ENCODE assay signal across 11 cellular contexts in genomic region chr5:178238711-178239592, GRCh38. TPM values are rescaled to one million over a fixed set of nuclear protein-coding genes. Genes with fewer than 3 reads are reported as not detected.
DNase-seq lines count a peak whose midpoint lies in the region; ATAC-seq, FAIRE-seq and TF ChIP-seq lines count a peak whose summit lies in the region.
"Had no signal": no experiment of that assay in that cellular context is flagged by ENCODE, and none has a peak within 500 bp of the region (broad histone marks: within the 10 kb centered on the region; RNA-seq: fewer than 3 reads in every experiment).

No MANE protein-coding gene starts in this region.

- H3K79me2 ChIP-seq in H1 (ENCODE audit: control insufficient read depth in 1 of 2, insufficient read depth in 2 of 2, low read length in 2 of 2) = no peaks in the 10 kb centered on the region

- no peaks in the 10 kb centered on the region; the same call in 1 of the 2 replicates for H3K79me1 ChIP-seq in H1 (ENCODE audit: low read depth, low read length)

- H3K36me3 ChIP-seq in Peyer's patch = no peaks in the 10 kb centered on the region
- no peaks in the 10 kb centered on the region for H3K36me3 ChIP-seq in H1 (ENCODE audit: control insufficient read depth in 2 of 4, insufficient read depth in 4 of 4, low read length in 3 of 4)
- H3K36me3 ChIP-seq in small intestine (ENCODE audit: control insufficient read depth in 2 of 2, insufficient read depth in 2 of 2, low read length in 2 of 2) = no peaks in the 10 kb centered on the region

- H4K5ac ChIP-seq in H1 (ENCODE audit: insufficient read length, low read depth, low read length) = peak overlapping the region; percentile 10

- H3K9me3 ChIP-seq in Peyer's patch (no peaks in the 10 kb centered on the region), H1 (ENCODE audit: insufficient read depth in 2 of 2, low read depth in 1 of 2, low read length in 1 of 2) (no peaks in the 10 kb centered on the region), small intestine (ENCODE audit: control insufficient read depth, low read depth) (no peaks in the 10 kb centered on the region)

- no peak for TF ChIP-seq RAD21 in H1 (IDR thresholded peaks at IDR 0.05 in 1 of 2, conservative IDR thresholded peaks at IDR 0.05 in 1 of 2; ENCODE audit: low read depth in 2 of 2, low read length in 2 of 2)

- H3K56ac ChIP-seq in H1 (replicated peaks; ENCODE audit: insufficient read length, low read depth, low read length) = no peak overlapping the region

- H2BK15ac ChIP-seq in H1 (ENCODE audit: low read length) = no peak overlapping the region

- peak; percentile 47 for ATAC-seq in activated CD4-positive, alpha-beta T cell treated with anti-CD3 and anti-CD28 coated beads for 36 hours

- H3K4me3 Mint-ChIP-seq in activated CD4-positive, alpha-beta T cell treated with anti-CD3 and anti-CD28 coated beads for 36 hours = no peak overlapping the region

- H3K27me3 ChIP-seq in Peyer's patch (no peaks in the 10 kb centered on the region), H1 (replicated peaks in 1 of 4; ENCODE audit: control insufficient read depth in 3 of 4, extremely low read depth in 1 of 4, insufficient read depth in 3 of 4, low read length in 3 of 4) (no peaks in the 10 kb centered on the region), small intestine (ENCODE audit: control insufficient read depth in 2 of 2, insufficient read depth in 2 of 2, low read length in 2 of 2) (no peaks in the 10 kb centered on the region)

- H3K27ac Mint-ChIP-seq in activated CD4-positive, alpha-beta T cell treated with anti-CD3 and anti-CD28 coated beads for 36 hours = peak overlapping the region; percentile 90

- DNase-seq in activated CD4-positive, alpha-beta T cell treated with anti-CD3 and anti-CD28 coated beads for 36 hours = peak; percentile 48
- no peak for DNase-seq in activated CD4-positive, alpha-beta T cell treated with anti-CD3 and anti-CD28 coated beads, Interleukin-2, amount 50 U/mL, for 4 hours
- DNase-seq in Peyer's patch (peak in 1 of 3 donors; percentile 26), H1 (ENCODE audit: low read depth in 1 of 2, low spot score in 2 of 2) (no peak), small intestine (no peak), DMS 273 treated with DMSO at 0.1 percent for 48 hours (lab: John Stamatoyannopoulos, UW) (no peak), ACHN (no peak)
- DNase-seq in stimulated activated CD4-positive, alpha-beta T cell treated with anti-CD3 and anti-CD28 coated beads, Interleukin-15, amount 100 ng/mL, for 24 hours = no peak
- DNase-seq: SIG-M5 had no signal

- no peak overlapping the region for H2AK5ac ChIP-seq in H1 (ENCODE audit: low read depth, low read length)

- peaks cover 5 to 46% (median 26%) of the 10 kb centered on the region in 4 donors for H3K4me1 ChIP-seq in Peyer's patch
- peaks cover 0 to 6% (median 1%) of the 10 kb centered on the region in 4 experiments; a peak in 4 of 7 replicates for H3K4me1 ChIP-seq in H1 (replicated peaks in 1 of 4; ENCODE audit: control insufficient read depth in 3 of 4, insufficient read depth in 4 of 4, low read length in 3 of 4)
- H3K4me1 ChIP-seq in small intestine (ENCODE audit: control insufficient read depth in 2 of 2, insufficient read depth in 1 of 2, low read depth in 1 of 2, low read length in 1 of 2) = peaks cover 6 to 8% of the 10 kb centered on the region in 2 donors

- H3K27ac ChIP-seq in Peyer's patch (peak overlapping the region; percentile 59 to 73 (median 68)), H1 (ENCODE audit: low read depth, low read length) (no peak overlapping the region), small intestine (ENCODE audit: low read depth in 1 of 2, low read length in 1 of 2) (peak overlapping the region; percentile 83 to 90)

- no peaks in the 10 kb centered on the region for H3K27me3 Mint-ChIP-seq in activated CD4-positive, alpha-beta T cell treated with anti-CD3 and anti-CD28 coated beads for 36 hours

- peak overlapping the region; percentile 35; the same call in 1 of the 2 replicates for H4K8ac ChIP-seq in H1 (ENCODE audit: extremely low read depth, insufficient read depth, low read length)

- H3K23me2 ChIP-seq in H1 (ENCODE audit: low read depth, low read length) = peaks cover 2% of the 10 kb centered on the region; the same call in 1 of the 2 replicates

- no peak overlapping the region for H2BK20ac ChIP-seq in H1 (ENCODE audit: low read length)

- intact Hi-C loops in activated CD4-positive, alpha-beta T cell treated with anti-CD3 and anti-CD28 coated beads for 36 hours (cut with DNase I, micrococcal nuclease) = loop anchor here in 1 of 2 experiments (10.0 kb wide), 1 partner anchor 906 kb away; no protein-coding TSS in a partner anchor

- in situ Hi-C loops in ACHN (cut with HindIII; ENCODE audit: low pct_ligation_motif_present, low pct_unique_long_range_greater_than_20kb, low sequenced_read_pairs) = no loop called here

- no peak for FAIRE-seq in H1 (lab: Jason Lieb, UNC)
- no peak for FAIRE-seq in small intestine (lab: Jason Lieb, UNC)

- no peak overlapping the region; the same call in 1 of the 2 replicates for H2BK5ac ChIP-seq in H1 (ENCODE audit: low read depth, low read length)

- H3K4me3 ChIP-seq in Peyer's patch (no peak overlapping the region), H1 (ENCODE audit: extremely low read depth in 1 of 4, insufficient read depth in 2 of 4, low read depth in 3 of 4, low read length in 4 of 4) (no peak overlapping the region), small intestine (ENCODE audit: low read depth in 1 of 2, low read length in 2 of 2) (no peak overlapping the region)

- TF ChIP-seq CTCF in Peyer's patch (IDR thresholded peaks at IDR 0.05) (no peak), H1 (IDR thresholded peaks at IDR 0.05; ENCODE audit: control extremely low read depth in 1 of 3, insufficient read depth in 1 of 3, low read depth in 1 of 3, low read length in 3 of 3) (no peak)

- H3K14ac ChIP-seq in H1 (ENCODE audit: insufficient read length) = no peak overlapping the region

- H3K9ac ChIP-seq in H1 (replicated peaks in 1 of 4; ENCODE audit: extremely low read depth in 1 of 4, low read depth in 3 of 4, low read length in 3 of 4) = no peak overlapping the region

- 94% methylated on average over 13 of the region's 17 CpGs; no CpG with 5 or more reads in 1 of the 2 experiments for WGBS in H1 (ENCODE audit: extremely low coverage in 1 of 2, insufficient coverage in 1 of 2, insufficient read length in 1 of 2, insufficient replicate concordance in 2 of 2, low coverage in 1 of 2, low lambda C conversion rate in 2 of 2, missing lambda C conversion rate in 1 of 2), 2 experiments
- WGBS in small intestine, 3 donors = 59 to 75% (median 70%) methylated on average over 16 to 17 of the region's 17 CpGs

- CTCF ChIA-PET in activated CD4-positive, alpha-beta T cell treated with anti-CD3 and anti-CD28 coated beads for 36 hours (lab: Charles Lee) = interaction anchor here (0.6 to 1.1 kb wide), 4 partner anchors 12 to 250 kb away, joined by 3 read pairs; no protein-coding TSS in a partner anchor
- CTCF ChIA-PET in H1 (lab: Charles Lee; ENCODE audit: partially characterized antibody) = interaction anchor here (1.1 to 1.4 kb wide), 3 partner anchors 9 to 44 kb away, joined by 4 to 7 read pairs (median 4); no protein-coding TSS in a partner anchor

- H4K20me1 ChIP-seq in H1 (replicated peaks in 1 of 2; ENCODE audit: control insufficient read depth in 1 of 2, insufficient read depth in 2 of 2, low read length in 2 of 2) = no peaks in the 10 kb centered on the region

- POLR2A ChIA-PET in activated CD4-positive, alpha-beta T cell treated with anti-CD3 and anti-CD28 coated beads for 36 hours (lab: Charles Lee) = interaction anchor here (1.1 kb wide), 1 partner anchor 31 kb away, joined by 3 read pairs; no protein-coding TSS in a partner anchor
- POLR2A ChIA-PET in H1 (lab: Charles Lee; ENCODE audit: partially characterized antibody) = interaction anchor here (1.3 to 21.6 kb wide), 2 partner anchors 24 to 28 kb away, joined by 3 to 507 read pairs; partner anchors contain the start of gene HNRNPAB

- peak overlapping the region; percentile 68 for H4K91ac ChIP-seq in H1 (replicated peaks; ENCODE audit: insufficient read length, low read length)

- H3K4me1 Mint-ChIP-seq in activated CD4-positive, alpha-beta T cell treated with anti-CD3 and anti-CD28 coated beads for 36 hours = peaks cover 45% of the 10 kb centered on the region

- TF ChIP-seq POLR2A in Peyer's patch (IDR thresholded peaks at IDR 0.05) = no peak
- TF ChIP-seq POLR2A in H1 (IDR thresholded peaks at IDR 0.05; ENCODE audit: control extremely low read depth in 1 of 2, low read depth in 2 of 2, low read length in 2 of 2) = no peak

- no peaks in the 10 kb centered on the region for H3K9me3 Mint-ChIP-seq in activated CD4-positive, alpha-beta T cell treated with anti-CD3 and anti-CD28 coated beads for 36 hours (ENCODE audit: low read depth)

- H3K36me3 Mint-ChIP-seq in activated CD4-positive, alpha-beta T cell treated with anti-CD3 and anti-CD28 coated beads for 36 hours (ENCODE audit: low read depth) = no peaks in the 10 kb centered on the region

- peak overlapping the region; percentile 90; the same call in 1 of the 2 replicates for H2BK12ac ChIP-seq in H1 (ENCODE audit: low read depth, low read length)

- no peak overlapping the region for H3K23ac ChIP-seq in H1 (ENCODE audit: insufficient read length)

- H2AFZ ChIP-seq in H1 (ENCODE audit: low read length) = no peak overlapping the region

- TF ChIP-seq EP300 in H1 (IDR thresholded peaks at IDR 0.05; ENCODE audit: borderline replicate concordance in 1 of 2, low read depth in 2 of 2, low read length in 2 of 2) = no peak

- H2BK120ac ChIP-seq in H1 (replicated peaks; ENCODE audit: low read depth, low read length) = no peak overlapping the region

- no peak overlapping the region for H3K4me2 ChIP-seq in H1 (ENCODE audit: insufficient read depth in 1 of 2, low read depth in 2 of 2, low read length in 2 of 2)

- H3K4ac ChIP-seq in H1 (replicated peaks; ENCODE audit: insufficient read length, low read depth, low read length) = no peak overlapping the region

- H3K18ac ChIP-seq in H1 (ENCODE audit: extremely low read depth, low read length) = no peak overlapping the region

RNA-seq across cellular contexts. Expression of gene PHYKPL, which starts 6.3 kb away (rescaled TPM):
- 10 to 100 TPM; 67.2 to 68.4 TPM for total RNA-seq in activated CD4-positive, alpha-beta T cell treated with anti-CD3 and anti-CD28 coated beads for 36 hours
- 100 to 1,000 TPM; 180 to 441 (median 280) TPM for total RNA-seq in Peyer's patch
- 29.5 and 32.1 TPM in 2 replicates for total RNA-seq in H1 (2021; fragmentation: NEBNext Ultra II Directional; extraction: Animal tissue kit (Norgen Biotek cat#: 25700))
- polyA plus RNA-seq in H1 (2011; rRNA removed) (25.1 and 33.4 TPM in 2 replicates), small intestine (100 to 1,000 TPM in 2 of 3 donors, 10 to 100 TPM in 1; 57.7 to 145 (median 115) TPM)
- 35.7 TPM for polyA plus RNA-seq in H1 (2011; cell fraction: cytosol; rRNA removed)
- 106 TPM for polyA plus RNA-seq in H1 (2011; cell fraction: nucleus; rRNA removed)
- 22.0 to 26.7 TPM (median 22.5 TPM) in 4 replicates for polyA plus RNA-seq in H1 (2012, experiment 1 of 2)
- polyA plus RNA-seq in H1 (2012, experiment 2 of 2) = 9.1 TPM
- 10.9 TPM for polyA plus RNA-seq in H1 (2013, experiment 1 of 2)
- polyA plus RNA-seq in H1 (2013, experiment 2 of 2) = 7.7 TPM
- 44.1 and 62.2 TPM in 2 replicates for polyA minus RNA-seq in H1 (2011; rRNA and poly(A)+ RNA removed)
- 25.1 TPM for polyA minus RNA-seq in H1 (2011; cell fraction: cytosol; rRNA and poly(A)+ RNA removed)
- polyA minus RNA-seq in H1 (2011; cell fraction: nucleus; rRNA and poly(A)+ RNA removed) = 91.2 TPM

RNA-seq across cellular contexts. Expression of gene HNRNPAB, which starts 34.6 kb away (rescaled TPM):
- total RNA-seq in activated CD4-positive, alpha-beta T cell treated with anti-CD3 and anti-CD28 coated beads for 36 hours = 100 to 1,000 TPM; 258 to 336 TPM
- total RNA-seq in Peyer's patch = 100 to 1,000 TPM in 1 of 4 donors, 10 to 100 TPM in 3; 74.8 to 135 (median 81.4) TPM
- 556 and 563 TPM in 2 replicates for total RNA-seq in H1 (2021; fragmentation: NEBNext Ultra II Directional; extraction: Animal tissue kit (Norgen Biotek cat#: 25700))
- polyA plus RNA-seq in H1 (2011; rRNA removed) = 350 and 373 TPM in 2 replicates
- polyA plus RNA-seq in H1 (2011; cell fraction: cytosol; rRNA removed) = 393 TPM
- 141 TPM for polyA plus RNA-seq in H1 (2011; cell fraction: nucleus; rRNA removed)
- 386 to 417 TPM (median 389 TPM) in 4 replicates for polyA plus RNA-seq in H1 (2012, experiment 1 of 2)
- 229 TPM for polyA plus RNA-seq in H1 (2012, experiment 2 of 2)
- 302 TPM for polyA plus RNA-seq in H1 (2013, experiment 1 of 2)
- 299 TPM for polyA plus RNA-seq in H1 (2013, experiment 2 of 2)
- 74.5 and 90.5 TPM in 2 replicates for polyA minus RNA-seq in H1 (2011; rRNA and poly(A)+ RNA removed)
- polyA minus RNA-seq in H1 (2011; cell fraction: cytosol; rRNA and poly(A)+ RNA removed) = 107 TPM
- 87.5 TPM for polyA minus RNA-seq in H1 (2011; cell fraction: nucleus; rRNA and poly(A)+ RNA removed)
- 100 to 1,000 TPM; 147 to 176 (median 172) TPM for polyA plus RNA-seq in small intestine

RNA-seq across cellular contexts. Expression of gene GMCL2, which starts 51.8 kb away (rescaled TPM):
- not detected for total RNA-seq in activated CD4-positive, alpha-beta T cell treated with anti-CD3 and anti-CD28 coated beads for 36 hours
- total RNA-seq in Peyer's patch = not detected
- 0.13 TPM in 1 of 2 replicates, not detected in the other for total RNA-seq in H1 (2021; fragmentation: NEBNext Ultra II Directional; extraction: Animal tissue kit (Norgen Biotek cat#: 25700))
- not detected in 2 replicates for polyA plus RNA-seq in H1 (2011; rRNA removed)
- not detected for polyA plus RNA-seq in H1 (2011; cell fraction: cytosol; rRNA removed)
- polyA plus RNA-seq in H1 (2011; cell fraction: nucleus; rRNA removed) = 0.06 TPM
- not detected in 4 replicates for polyA plus RNA-seq in H1 (2012, experiment 1 of 2)
- not detected for polyA plus RNA-seq in H1 (2012, experiment 2 of 2)
- polyA plus RNA-seq in H1 (2013, experiment 1 of 2) = not detected
- not detected for polyA plus RNA-seq in H1 (2013, experiment 2 of 2)
- not detected in 2 replicates for polyA minus RNA-seq in H1 (2011; rRNA and poly(A)+ RNA removed)
- not detected for polyA minus RNA-seq in H1 (2011; cell fraction: cytosol; rRNA and poly(A)+ RNA removed)
- polyA minus RNA-seq in H1 (2011; cell fraction: nucleus; rRNA and poly(A)+ RNA removed) = not detected
- not detected for polyA plus RNA-seq in small intestine
- total RNA-seq: A172, HT1080 had no signal
